26 cellular contexts compared by ENCODE assay signal in the genomic region with DNA sequence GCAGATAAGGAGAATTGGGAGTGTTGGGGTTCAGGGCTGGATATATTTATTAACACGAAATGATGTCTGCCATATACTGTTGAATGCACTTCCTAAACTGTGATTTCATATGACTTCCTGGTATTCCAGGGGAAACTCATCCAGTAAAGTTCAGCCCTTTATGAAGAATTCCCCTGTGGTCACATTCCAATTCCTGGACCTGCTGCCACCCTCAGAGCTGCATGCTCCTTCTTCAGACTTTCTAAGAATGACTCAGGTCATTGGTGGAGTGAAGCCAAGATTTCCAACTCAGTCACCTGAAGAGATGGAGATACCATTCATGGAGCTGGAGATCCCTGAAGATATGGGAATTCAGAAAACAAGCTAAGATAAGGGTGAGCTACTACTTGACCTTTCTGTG.
DNase-seq lines count a peak whose midpoint lies in the region; ATAC-seq and TF ChIP-seq lines count a peak whose summit lies in the region.
"Had no signal": no experiment of that assay in that cellular context is flagged by ENCODE, and none has a peak within 500 bp of the region (broad histone marks: within the 10 kb centered on the region; RNA-seq: fewer than 3 reads in every experiment).

No MANE protein-coding gene starts in this region.

- 81% methylated on average over 1 of the region's 1 CpG for WGBS in SK-N-SH (ENCODE audit: low lambda C conversion rate)
- 80 to 86% methylated on average over 1 of the region's 1 CpG for WGBS in thyroid gland, 2 donors

- no peak overlapping the region for H3K4me2 ChIP-seq in SK-N-SH
- H3K4me2 ChIP-seq: BLaER1 had no signal

- H3K4me3 ChIP-seq in SK-N-SH (ENCODE audit: low read depth in 2 of 2, low read length in 1 of 2) (no peak overlapping the region), epithelial cell of esophagus (ENCODE audit: low read length) (no peak overlapping the region), thyroid gland (replicated peaks in 1 of 3) (no peak overlapping the region)
- H3K4me3 ChIP-seq: ascending aorta, BLaER1, colonic mucosa, gastrocnemius medialis, stomach had no signal

- H3K4me3 Mint-ChIP-seq in mesothelial cell of epicardium: no peak overlapping the region
- H3K4me3 Mint-ChIP-seq: neural crest cell, T-helper 17 cell had no signal

- no peak overlapping the region for H3K27ac Mint-ChIP-seq in mesothelial cell of epicardium

- no peaks in the 10 kb centered on the region for H3K4me1 Mint-ChIP-seq in mesothelial cell of epicardium
- H3K4me1 Mint-ChIP-seq: neural crest cell had no signal

- H2AFZ ChIP-seq in SK-N-SH (ENCODE audit: low read depth): no peak overlapping the region

- H3K4me1 ChIP-seq in SK-N-SH (ENCODE audit: control insufficient read depth in 1 of 2, insufficient read depth in 2 of 2, low read depth in 1 of 2, low read length in 1 of 2): 0 out of 4 replicates have a peak, but pooled peaks cover 0 to 7% of the 10 kb centered on the region in 2 experiments
- peaks cover 22 to 42% of the 10 kb centered on the region in 2 donors for H3K4me1 ChIP-seq in thyroid gland
- H3K4me1 ChIP-seq: ascending aorta, BLaER1, colonic mucosa, gastrocnemius medialis, stomach had no signal

- TF ChIP-seq RAD21 in SK-N-SH (IDR thresholded peaks at IDR 0.05; ENCODE audit: low read length): no peak

- no peaks in the 10 kb centered on the region for H3K27me3 Mint-ChIP-seq in mesothelial cell of epicardium (ENCODE audit: low read depth)

- CTCF ChIA-PET in SK-N-SH (lab: Yijun Ruan, JAX): no interaction called here

- ATAC-seq in SK-N-SH treated with all-trans-retinoic acid at 6 μM for 48 hours: no peak
- ATAC-seq: gastrocnemius medialis, T-helper 17 cell had no signal

- no peak for TF ChIP-seq EP300 in SK-N-SH (IDR thresholded peaks at IDR 0.05; ENCODE audit: borderline replicate concordance in 1 of 2, low read depth in 1 of 2, low read length in 1 of 2)

- no peak for TF ChIP-seq POLR2A in thyroid gland (IDR thresholded peaks at IDR 0.05)

- H3K36me3 ChIP-seq in SK-N-SH (replicated peaks in 1 of 2; ENCODE audit: control insufficient read depth in 1 of 2, insufficient read depth in 2 of 2, low read length in 1 of 2) (no peaks in the 10 kb centered on the region), thyroid gland (no peaks in the 10 kb centered on the region)
- H3K36me3 ChIP-seq: ascending aorta, BLaER1, colonic mucosa, gastrocnemius medialis, stomach, WERI-Rb-1 had no signal

- no peaks in the 10 kb centered on the region for H3K9me2 ChIP-seq in SK-N-SH

- no peak overlapping the region for H3K9ac ChIP-seq in SK-N-SH
- H3K9ac ChIP-seq: BLaER1 had no signal

- H3K79me2 ChIP-seq in SK-N-SH (ENCODE audit: insufficient read depth): no peaks in the 10 kb centered on the region

- peaks cover 5% of the 10 kb centered on the region for H3K9me3 Mint-ChIP-seq in mesothelial cell of epicardium

- no peaks in the 10 kb centered on the region for H3F3A ChIP-seq in SK-N-SH (replicated peaks; ENCODE audit: insufficient read depth)

- H3K36me3 Mint-ChIP-seq in mesothelial cell of epicardium: peaks cover 5% of the 10 kb centered on the region

- DNase-seq in SK-N-SH (no peak), RPMI7951 (ENCODE audit: low read depth) (peak; percentile 33), epithelial cell of esophagus (ENCODE audit: low read depth) (peak; percentile 54), thyroid gland (peak; percentile 36 to 39), mesothelial cell of epicardium (ENCODE audit: low spot score in 2 of 2, unreplicated experiment in 2 of 2) (no peak), GM19238 (ENCODE audit: insufficient read length, low spot score) (no peak)
- no peak for DNase-seq in activated CD4-positive, CD25-positive, alpha-beta regulatory T cell (lab: John Stamatoyannopoulos, UW)
- DNase-seq: activated CD4-positive, alpha-beta T cell treated with anti-CD3 and anti-CD28 coated beads, Interleukin-2, amount 50 U/mL, for 4 hours; activated naive CD4-positive, alpha-beta T cell treated with Interleukin-2 at 50 U/mL for 16 hours; colonic mucosa; gastrocnemius medialis; GF-D8; KG1; NCI-H1105 treated with DMSO at 0.1 percent for 48 hours; NCI-H2107; NCI-H524; SHP77; stimulated activated CD4-positive, alpha-beta T cell treated with anti-CD3 and anti-CD28 coated beads, Interleukin-4, amount 100 ng/mL, for 24 hours; stomach; T-helper 17 cell; WERI-Rb-1 had no signal

- no peaks in the 10 kb centered on the region for H3K9me3 ChIP-seq in SK-N-SH
- no peaks in the 10 kb centered on the region for H3K9me3 ChIP-seq in thyroid gland
- H3K9me3 ChIP-seq: ascending aorta, colonic mucosa, gastrocnemius medialis, stomach had no signal

- POLR2A ChIA-PET in SK-N-SH (lab: Yijun Ruan, JAX): no interaction called here

- intact Hi-C loops in thyroid gland (cut with DNase I): no loop called here

- TF ChIP-seq CTCF in SK-N-SH (IDR thresholded peaks at IDR 0.05): no peak
- TF ChIP-seq CTCF in epithelial cell of esophagus (IDR thresholded peaks at IDR 0.05; ENCODE audit: insufficient read depth, low read depth, low read length, missing control alignments): no peak
- TF ChIP-seq CTCF in thyroid gland (IDR thresholded peaks at IDR 0.05): no peak
- TF ChIP-seq CTCF in mesothelial cell of epicardium (IDR thresholded peaks at IDR 0.05; ENCODE audit: unreplicated experiment): no peak

- H3K27ac ChIP-seq in SK-N-SH (ENCODE audit: low read depth in 2 of 2, low read length in 1 of 2): no peak overlapping the region
- peak overlapping the region in 2 of 3 donors; percentile 53 to 69 for H3K27ac ChIP-seq in thyroid gland
- H3K27ac ChIP-seq: 22Rv1, ascending aorta, BLaER1, colonic mucosa, gastrocnemius medialis, stomach, WERI-Rb-1 had no signal

- no peaks in the 10 kb centered on the region for H4K20me1 ChIP-seq in SK-N-SH (ENCODE audit: insufficient read depth)
- H4K20me1 ChIP-seq: BLaER1 had no signal

- H3K27me3 ChIP-seq in SK-N-SH (ENCODE audit: insufficient read depth) (no peaks in the 10 kb centered on the region), thyroid gland (no peaks in the 10 kb centered on the region)
- H3K27me3 ChIP-seq: ascending aorta, BLaER1, colonic mucosa, gastrocnemius medialis, stomach had no signal

TF ChIP-seq in SK-N-SH, 30 proteins besides CTCF, POLR2A, EP300 and RAD21:
- TF ChIP-seq FOSL2 (IDR thresholded peaks at IDR 0.05; ENCODE audit: borderline replicate concordance, low read depth) (0 out of 2 replicates have a peak, but pooled peaks have one; percentile 4), RFX5 (IDR thresholded peaks at IDR 0.05; ENCODE audit: low read length) (no peak)

TF ChIP-seq in SK-N-SH treated with all-trans-retinoic acid at 6 μM for 48 hours, 23 proteins besides CTCF, POLR2A, EP300 and RAD21:
- no peak for TF ChIP-seq ZFP3 (CRISPR knock-in tag; IDR thresholded peaks at IDR 0.05)
- TF ChIP-seq TOX (CRISPR knock-in tag; IDR thresholded peaks at IDR 0.05; ENCODE audit: borderline replicate concordance): no peak
- no peak for TF ChIP-seq PPARA (CRISPR knock-in tag; IDR thresholded peaks at IDR 0.05; ENCODE audit: borderline replicate concordance)
- TF ChIP-seq, protein P1, sequence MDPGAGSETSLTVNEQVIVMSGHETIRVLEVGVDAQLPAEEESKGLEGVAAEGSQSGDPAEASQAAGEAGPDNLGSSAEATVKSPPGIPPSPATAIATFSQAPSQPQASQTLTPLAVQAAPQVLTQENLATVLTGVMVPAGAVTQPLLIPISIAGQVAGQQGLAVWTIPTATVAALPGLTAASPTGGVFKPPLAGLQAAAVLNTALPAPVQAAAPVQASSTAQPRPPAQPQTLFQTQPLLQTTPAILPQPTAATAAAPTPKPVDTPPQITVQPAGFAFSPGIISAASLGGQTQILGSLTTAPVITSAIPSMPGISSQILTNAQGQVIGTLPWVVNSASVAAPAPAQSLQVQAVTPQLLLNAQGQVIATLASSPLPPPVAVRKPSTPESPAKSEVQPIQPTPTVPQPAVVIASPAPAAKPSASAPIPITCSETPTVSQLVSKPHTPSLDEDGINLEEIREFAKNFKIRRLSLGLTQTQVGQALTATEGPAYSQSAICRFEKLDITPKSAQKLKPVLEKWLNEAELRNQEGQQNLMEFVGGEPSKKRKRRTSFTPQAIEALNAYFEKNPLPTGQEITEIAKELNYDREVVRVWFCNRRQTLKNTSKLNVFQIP (CRISPR knock-in tag; IDR thresholded peaks at IDR 0.05; ENCODE audit: borderline replicate concordance, low read depth): no peak
- TF ChIP-seq ZFP30 (CRISPR knock-in tag; IDR thresholded peaks at IDR 0.05): no peak

Comparison
In these comparisons a context has a peak if more than half of its experiments do, and no peak if none do; other contexts are left out.
1. DNase-seq: peak in RPMI7951 (single experiment), epithelial cell of esophagus (single experiment) and thyroid gland (2 of 2); none in SK-N-SH (single experiment), activated CD4-positive, CD25-positive, alpha-beta regulatory T cell (0 of 4), mesothelial cell of epicardium (0 of 2) and GM19238 (single experiment).
2. H3K27ac ChIP-seq: peak in thyroid gland (2 of 3); none in SK-N-SH (0 of 2).